ENCODE assay signal across 1 cellular context in the genomic region with DNA sequence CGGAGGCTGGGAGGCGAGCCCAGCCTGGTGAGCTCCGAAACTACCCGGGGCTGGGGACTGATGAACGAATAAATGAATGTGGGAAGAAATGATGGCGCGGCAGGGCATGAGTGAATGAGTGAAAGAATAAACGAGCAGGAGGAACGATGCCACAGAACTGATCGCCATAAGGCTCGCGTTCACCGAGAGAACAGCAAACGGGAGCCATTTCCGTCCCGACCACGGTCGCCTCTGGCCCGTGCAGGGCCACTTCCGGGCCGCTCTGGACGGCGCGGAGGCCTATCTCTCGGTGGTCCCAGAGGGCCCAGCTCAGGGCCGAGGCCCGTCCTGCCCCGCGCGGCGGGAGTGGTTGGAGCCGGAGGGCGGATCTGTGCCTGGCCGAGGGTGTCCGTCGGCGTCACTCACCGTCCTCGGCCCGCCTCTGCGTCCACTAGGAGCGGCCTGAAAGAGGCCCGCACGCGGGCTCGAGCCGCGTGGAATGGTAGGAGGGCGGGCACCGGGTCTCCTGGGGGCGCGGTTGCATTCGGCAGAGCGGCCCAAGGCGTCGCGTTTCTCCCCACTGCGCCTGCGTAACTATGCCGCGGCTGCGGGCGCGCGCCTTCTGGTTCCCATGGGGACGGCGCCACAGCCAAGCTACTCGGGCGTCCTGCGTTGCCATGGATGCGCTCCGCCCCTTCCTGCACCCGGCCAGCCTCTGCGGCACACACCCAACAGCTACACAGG.
TF ChIP-seq lines count a peak whose summit lies in the region.

A gene (minus strand): TSS at position 480 of the 723 bp plus-strand sequence. CDS start 5,116 bp downstream, outside the sequence.

TF ChIP-seq in HepG2, 621 proteins besides CTCF, POLR2A, EP300 and RAD21 (continued from another document and continues in another):
- TF ChIP-seq, protein P1, sequence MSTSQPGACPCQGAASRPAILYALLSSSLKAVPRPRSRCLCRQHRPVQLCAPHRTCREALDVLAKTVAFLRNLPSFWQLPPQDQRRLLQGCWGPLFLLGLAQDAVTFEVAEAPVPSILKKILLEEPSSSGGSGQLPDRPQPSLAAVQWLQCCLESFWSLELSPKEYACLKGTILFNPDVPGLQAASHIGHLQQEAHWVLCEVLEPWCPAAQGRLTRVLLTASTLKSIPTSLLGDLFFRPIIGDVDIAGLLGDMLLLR (CRISPR knock-in tag; IDR thresholded peaks at IDR 0.05), result peak; percentile 3; the same call in 1 of the 2 replicates
- TF ChIP-seq BRCA1 (CRISPR knock-in tag; IDR thresholded peaks at IDR 0.05) (no peak; the same call in 1 of the 2 replicates), ZFP90 (CRISPR knock-in tag; IDR thresholded peaks at IDR 0.05; ENCODE audit: borderline replicate concordance) (no peak), ZNF432 (CRISPR knock-in tag; IDR thresholded peaks at IDR 0.05; ENCODE audit: borderline replicate concordance) (no peak), ESRRA (CRISPR knock-in tag; IDR thresholded peaks at IDR 0.05; ENCODE audit: low read depth) (peak; percentile 26; the same call in 1 of the 2 replicates), ZNF446 (CRISPR knock-in tag; IDR thresholded peaks at IDR 0.05) (no peak; the same call in 1 of the 2 replicates), TCF7L2 (IDR thresholded peaks at IDR 0.05; ENCODE audit: low read depth, low read length) (no peak), NR2F2 (IDR thresholded peaks at IDR 0.05; ENCODE audit: borderline replicate concordance, low read depth) (peak; percentile 42; the same call in 1 of the 2 replicates), NR2F6 (IDR thresholded peaks at IDR 0.05) (no peak), NR2F6 (CRISPR knock-in tag; IDR thresholded peaks at IDR 0.05) (no peak; the same call in 1 of the 2 replicates), ZFYVE20 (CRISPR knock-in tag; IDR thresholded peaks at IDR 0.05; ENCODE audit: borderline replicate concordance, low read depth) (no peak), GABPB1 (CRISPR knock-in tag; IDR thresholded peaks at IDR 0.05) (peak; percentile 97), TAF1 (CRISPR knock-in tag; IDR thresholded peaks at IDR 0.05) (peak; percentile 93), ZNF121 (CRISPR knock-in tag; IDR thresholded peaks at IDR 0.05) (peak; percentile 82), ZNF564 (CRISPR knock-in tag; IDR thresholded peaks at IDR 0.05) (peak; percentile 80; the same call in 1 of the 2 replicates), AGO2 (optimal IDR thresholded peaks at IDR 0.05; ENCODE audit: low read depth, low read length) (peak; percentile 63), SRSF4 (IDR thresholded peaks at IDR 0.05; ENCODE audit: low read depth, low read length, poor library complexity, severe bottlenecking) (no peak), SNAPC2 (CRISPR knock-in tag; IDR thresholded peaks at IDR 0.05) (no peak; the same call in 1 of the 2 replicates), ZNF225 (CRISPR knock-in tag; IDR thresholded peaks at IDR 0.05) (no peak), ADNP (CRISPR knock-in tag; IDR thresholded peaks at IDR 0.05) (no peak), TRIM24 (CRISPR knock-in tag; IDR thresholded peaks at IDR 0.05) (no peak), SRSF1 (optimal IDR thresholded peaks at IDR 0.05; ENCODE audit: low read depth, low read length) (no peak), ZNF850 (CRISPR knock-in tag; conservative IDR thresholded peaks at IDR 0.05) (peak; percentile 79; the same call in 1 of the 2 replicates), ZNF230 (CRISPR knock-in tag; IDR thresholded peaks at IDR 0.05) (peak; percentile 72; the same call in 1 of the 2 replicates), ONECUT2 (CRISPR knock-in tag; IDR thresholded peaks at IDR 0.05) (no peak), ZNF460 (CRISPR knock-in tag; IDR thresholded peaks at IDR 0.05; ENCODE audit: borderline replicate concordance) (no peak; the same call in 1 of the 2 replicates), ATF7 (IDR thresholded peaks at IDR 0.05) (no peak), ATF7 (CRISPR knock-in tag; IDR thresholded peaks at IDR 0.05) (no peak), ZNF431 (CRISPR knock-in tag; IDR thresholded peaks at IDR 0.05; ENCODE audit: borderline replicate concordance, low read depth) (peak; percentile 16; the same call in 1 of the 2 replicates), GTF3A (CRISPR knock-in tag; conservative IDR thresholded peaks at IDR 0.05) (0 out of 2 replicates have a peak, but pooled peaks have one; percentile 36), HDAC1 (CRISPR knock-in tag; IDR thresholded peaks at IDR 0.05) (peak; percentile 95), HOXA9 (CRISPR knock-in tag; IDR thresholded peaks at IDR 0.05; ENCODE audit: borderline replicate concordance) (no peak; the same call in 1 of the 2 replicates), ZFAT (CRISPR knock-in tag; conservative IDR thresholded peaks at IDR 0.05) (0 out of 2 replicates have a peak, but pooled peaks have one; percentile 46), ZNF589 (CRISPR knock-in tag; conservative IDR thresholded peaks at IDR 0.05) (no peak)
- TF ChIP-seq, protein P2, sequence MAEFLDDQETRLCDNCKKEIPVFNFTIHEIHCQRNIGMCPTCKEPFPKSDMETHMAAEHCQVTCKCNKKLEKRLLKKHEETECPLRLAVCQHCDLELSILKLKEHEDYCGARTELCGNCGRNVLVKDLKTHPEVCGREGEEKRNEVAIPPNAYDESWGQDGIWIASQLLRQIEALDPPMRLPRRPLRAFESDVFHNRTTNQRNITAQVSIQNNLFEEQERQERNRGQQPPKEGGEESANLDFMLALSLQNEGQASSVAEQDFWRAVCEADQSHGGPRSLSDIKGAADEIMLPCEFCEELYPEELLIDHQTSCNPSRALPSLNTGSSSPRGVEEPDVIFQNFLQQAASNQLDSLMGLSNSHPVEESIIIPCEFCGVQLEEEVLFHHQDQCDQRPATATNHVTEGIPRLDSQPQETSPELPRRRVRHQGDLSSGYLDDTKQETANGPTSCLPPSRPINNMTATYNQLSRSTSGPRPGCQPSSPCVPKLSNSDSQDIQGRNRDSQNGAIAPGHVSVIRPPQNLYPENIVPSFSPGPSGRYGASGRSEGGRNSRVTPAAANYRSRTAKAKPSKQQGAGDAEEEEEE (CRISPR knock-in tag; IDR thresholded peaks at IDR 0.05; ENCODE audit: borderline replicate concordance), result no peak
- TF ChIP-seq, protein P3, sequence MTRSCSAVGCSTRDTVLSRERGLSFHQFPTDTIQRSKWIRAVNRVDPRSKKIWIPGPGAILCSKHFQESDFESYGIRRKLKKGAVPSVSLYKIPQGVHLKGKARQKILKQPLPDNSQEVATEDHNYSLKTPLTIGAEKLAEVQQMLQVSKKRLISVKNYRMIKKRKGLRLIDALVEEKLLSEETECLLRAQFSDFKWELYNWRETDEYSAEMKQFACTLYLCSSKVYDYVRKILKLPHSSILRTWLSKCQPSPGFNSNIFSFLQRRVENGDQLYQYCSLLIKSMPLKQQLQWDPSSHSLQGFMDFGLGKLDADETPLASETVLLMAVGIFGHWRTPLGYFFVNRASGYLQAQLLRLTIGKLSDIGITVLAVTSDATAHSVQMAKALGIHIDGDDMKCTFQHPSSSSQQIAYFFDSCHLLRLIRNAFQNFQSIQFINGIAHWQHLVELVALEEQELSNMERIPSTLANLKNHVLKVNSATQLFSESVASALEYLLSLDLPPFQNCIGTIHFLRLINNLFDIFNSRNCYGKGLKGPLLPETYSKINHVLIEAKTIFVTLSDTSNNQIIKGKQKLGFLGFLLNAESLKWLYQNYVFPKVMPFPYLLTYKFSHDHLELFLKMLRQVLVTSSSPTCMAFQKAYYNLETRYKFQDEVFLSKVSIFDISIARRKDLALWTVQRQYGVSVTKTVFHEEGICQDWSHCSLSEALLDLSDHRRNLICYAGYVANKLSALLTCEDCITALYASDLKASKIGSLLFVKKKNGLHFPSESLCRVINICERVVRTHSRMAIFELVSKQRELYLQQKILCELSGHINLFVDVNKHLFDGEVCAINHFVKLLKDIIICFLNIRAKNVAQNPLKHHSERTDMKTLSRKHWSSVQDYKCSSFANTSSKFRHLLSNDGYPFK (CRISPR knock-in tag; IDR thresholded peaks at IDR 0.05; ENCODE audit: borderline replicate concordance), result peak; percentile 89
- TF ChIP-seq, protein P4, sequence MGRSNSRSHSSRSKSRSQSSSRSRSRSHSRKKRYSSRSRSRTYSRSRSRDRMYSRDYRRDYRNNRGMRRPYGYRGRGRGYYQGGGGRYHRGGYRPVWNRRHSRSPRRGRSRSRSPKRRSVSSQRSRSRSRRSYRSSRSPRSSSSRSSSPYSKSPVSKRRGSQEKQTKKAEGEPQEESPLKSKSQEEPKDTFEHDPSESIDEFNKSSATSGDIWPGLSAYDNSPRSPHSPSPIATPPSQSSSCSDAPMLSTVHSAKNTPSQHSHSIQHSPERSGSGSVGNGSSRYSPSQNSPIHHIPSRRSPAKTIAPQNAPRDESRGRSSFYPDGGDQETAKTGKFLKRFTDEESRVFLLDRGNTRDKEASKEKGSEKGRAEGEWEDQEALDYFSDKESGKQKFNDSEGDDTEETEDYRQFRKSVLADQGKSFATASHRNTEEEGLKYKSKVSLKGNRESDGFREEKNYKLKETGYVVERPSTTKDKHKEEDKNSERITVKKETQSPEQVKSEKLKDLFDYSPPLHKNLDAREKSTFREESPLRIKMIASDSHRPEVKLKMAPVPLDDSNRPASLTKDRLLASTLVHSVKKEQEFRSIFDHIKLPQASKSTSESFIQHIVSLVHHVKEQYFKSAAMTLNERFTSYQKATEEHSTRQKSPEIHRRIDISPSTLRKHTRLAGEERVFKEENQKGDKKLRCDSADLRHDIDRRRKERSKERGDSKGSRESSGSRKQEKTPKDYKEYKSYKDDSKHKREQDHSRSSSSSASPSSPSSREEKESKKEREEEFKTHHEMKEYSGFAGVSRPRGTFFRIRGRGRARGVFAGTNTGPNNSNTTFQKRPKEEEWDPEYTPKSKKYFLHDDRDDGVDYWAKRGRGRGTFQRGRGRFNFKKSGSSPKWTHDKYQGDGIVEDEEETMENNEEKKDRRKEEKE (IDR thresholded peaks at IDR 0.05), result no peak
- TF ChIP-seq, protein P5, sequence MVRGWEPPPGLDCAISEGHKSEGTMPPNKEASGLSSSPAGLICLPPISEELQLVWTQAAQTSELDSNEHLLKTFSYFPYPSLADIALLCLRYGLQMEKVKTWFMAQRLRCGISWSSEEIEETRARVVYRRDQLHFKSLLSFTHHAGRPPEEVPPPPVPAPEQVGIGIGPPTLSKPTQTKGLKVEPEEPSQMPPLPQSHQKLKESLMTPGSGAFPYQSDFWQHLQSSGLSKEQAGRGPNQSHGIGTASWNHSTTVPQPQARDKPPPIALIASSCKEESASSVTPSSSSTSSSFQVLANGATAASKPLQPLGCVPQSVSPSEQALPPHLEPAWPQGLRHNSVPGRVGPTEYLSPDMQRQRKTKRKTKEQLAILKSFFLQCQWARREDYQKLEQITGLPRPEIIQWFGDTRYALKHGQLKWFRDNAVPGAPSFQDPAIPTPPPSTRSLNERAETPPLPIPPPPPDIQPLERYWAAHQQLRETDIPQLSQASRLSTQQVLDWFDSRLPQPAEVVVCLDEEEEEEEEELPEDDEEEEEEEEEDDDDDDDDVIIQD (CRISPR knock-in tag; IDR thresholded peaks at IDR 0.05; ENCODE audit: low read depth), result no peak
- TF ChIP-seq, protein P6, sequence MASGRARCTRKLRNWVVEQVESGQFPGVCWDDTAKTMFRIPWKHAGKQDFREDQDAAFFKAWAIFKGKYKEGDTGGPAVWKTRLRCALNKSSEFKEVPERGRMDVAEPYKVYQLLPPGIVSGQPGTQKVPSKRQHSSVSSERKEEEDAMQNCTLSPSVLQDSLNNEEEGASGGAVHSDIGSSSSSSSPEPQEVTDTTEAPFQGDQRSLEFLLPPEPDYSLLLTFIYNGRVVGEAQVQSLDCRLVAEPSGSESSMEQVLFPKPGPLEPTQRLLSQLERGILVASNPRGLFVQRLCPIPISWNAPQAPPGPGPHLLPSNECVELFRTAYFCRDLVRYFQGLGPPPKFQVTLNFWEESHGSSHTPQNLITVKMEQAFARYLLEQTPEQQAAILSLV (CRISPR knock-in tag; IDR thresholded peaks at IDR 0.05; ENCODE audit: borderline replicate concordance), result no peak
- TF ChIP-seq, protein P7, sequence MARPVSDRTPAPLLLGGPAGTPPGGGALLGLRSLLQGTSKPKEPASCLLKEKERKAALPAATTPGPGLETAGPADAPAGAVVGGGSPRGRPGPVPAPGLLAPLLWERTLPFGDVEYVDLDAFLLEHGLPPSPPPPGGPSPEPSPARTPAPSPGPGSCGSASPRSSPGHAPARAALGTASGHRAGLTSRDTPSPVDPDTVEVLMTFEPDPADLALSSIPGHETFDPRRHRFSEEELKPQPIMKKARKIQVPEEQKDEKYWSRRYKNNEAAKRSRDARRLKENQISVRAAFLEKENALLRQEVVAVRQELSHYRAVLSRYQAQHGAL (CRISPR knock-in tag; IDR thresholded peaks at IDR 0.05; ENCODE audit: not compliant biosample characterization), result peak; percentile 73
- TF ChIP-seq, protein P8, sequence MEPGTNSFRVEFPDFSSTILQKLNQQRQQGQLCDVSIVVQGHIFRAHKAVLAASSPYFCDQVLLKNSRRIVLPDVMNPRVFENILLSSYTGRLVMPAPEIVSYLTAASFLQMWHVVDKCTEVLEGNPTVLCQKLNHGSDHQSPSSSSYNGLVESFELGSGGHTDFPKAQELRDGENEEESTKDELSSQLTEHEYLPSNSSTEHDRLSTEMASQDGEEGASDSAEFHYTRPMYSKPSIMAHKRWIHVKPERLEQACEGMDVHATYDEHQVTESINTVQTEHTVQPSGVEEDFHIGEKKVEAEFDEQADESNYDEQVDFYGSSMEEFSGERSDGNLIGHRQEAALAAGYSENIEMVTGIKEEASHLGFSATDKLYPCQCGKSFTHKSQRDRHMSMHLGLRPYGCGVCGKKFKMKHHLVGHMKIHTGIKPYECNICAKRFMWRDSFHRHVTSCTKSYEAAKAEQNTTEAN (CRISPR knock-in tag; conservative IDR thresholded peaks at IDR 0.05), result peak; percentile 87
- TF ChIP-seq, protein P9, sequence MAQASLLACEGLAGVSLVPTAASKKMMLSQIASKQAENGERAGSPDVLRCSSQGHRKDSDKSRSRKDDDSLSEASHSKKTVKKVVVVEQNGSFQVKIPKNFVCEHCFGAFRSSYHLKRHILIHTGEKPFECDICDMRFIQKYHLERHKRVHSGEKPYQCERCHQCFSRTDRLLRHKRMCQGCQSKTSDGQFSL (CRISPR knock-in tag; IDR thresholded peaks at IDR 0.05), result peak; percentile 60; the same call in 1 of the 2 replicates
